26 cellular contexts compared by ENCODE assay signal in the genomic region with DNA sequence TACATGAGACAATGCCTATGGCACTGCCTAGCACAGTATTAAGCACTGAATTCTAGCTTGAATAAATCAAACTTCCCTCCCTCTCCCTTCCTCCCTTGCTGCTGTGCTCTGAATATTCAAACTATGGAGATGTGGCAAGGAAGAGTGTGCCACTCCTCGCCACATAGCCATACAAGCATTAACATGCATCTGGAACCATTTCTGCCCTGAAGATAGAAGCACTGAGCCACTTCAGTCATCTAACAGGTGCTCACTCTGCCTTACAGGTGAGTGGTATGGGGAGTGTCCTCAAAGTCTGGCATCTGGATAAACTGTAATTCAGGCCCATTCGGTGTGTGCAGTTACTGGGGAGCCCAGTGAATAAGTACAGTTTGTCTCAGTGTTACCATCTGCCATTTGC.
"Had no signal": no experiment of that assay in that cellular context is flagged by ENCODE, and none has a peak within 500 bp of the region (broad histone marks: within the 10 kb centered on the region; RNA-seq: fewer than 3 reads in every experiment).

No MANE protein-coding gene starts in this region.

- ATAC-seq: activated CD8-positive, alpha-beta T cell treated with anti-CD3 and anti-CD28 coated beads for 36 hours; activated naive CD8-positive, alpha-beta T cell treated with anti-CD3 and anti-CD28 coated beads, Interleukin-2, amount 50 U/mL, for 24 hours; activated T-cell treated with anti-CD3 and anti-CD28 coated beads, Interleukin-2, amount 50 U/mL, for 4 hours; activated T-helper 17 cell treated with anti-CD3 and anti-CD28 coated beads, Interleukin-2, amount 50 U/mL, for 72 hours; heart left ventricle; natural killer cell; stimulated activated naive B cell treated with anti-CD40 and anti-IgM and Interleukin-4, amounts not matched to agents 10 μg/mL and 1 μg/mL and 100 μg/mL, for 72 hours had no signal

- H3K4me3 ChIP-seq: breast epithelium, heart left ventricle, neural progenitor cell, right atrium auricular region, stomach, tibial artery had no signal

- H3K4me1 ChIP-seq: breast epithelium, parathyroid adenoma, tibial artery had no signal

- H3K27me3 ChIP-seq: breast epithelium, heart left ventricle, neural progenitor cell, right atrium auricular region, stomach, tibial artery had no signal

- H3K36me3 ChIP-seq: breast epithelium, heart left ventricle, neural progenitor cell, right atrium auricular region, stomach, tibial artery had no signal

- DNase-seq: activated B cell treated with CpG ODN at 0.5 μM for 24 hours; activated CD4-positive, alpha-beta T cell treated with anti-CD3 and anti-CD28 coated beads, Interleukin-2, amount 50 U/mL, for 1 hour; activated CD8-positive, alpha-beta T cell treated with anti-CD3 and anti-CD28 coated beads for 36 hours; activated gamma-delta T cell treated with Interleukin-2 at 50 U/mL for 16 hours; activated naive CD8-positive, alpha-beta T cell treated with anti-CD3 and anti-CD28 coated beads, Interleukin-2, amount 50 U/mL, for 24 hours; activated T-cell treated with anti-CD3 and anti-CD28 coated beads, Interleukin-2, amount 50 U/mL, for 4 hours; amygdala; dermis blood vessel endothelial cell; effector CD8-positive, alpha-beta T cell; foreskin fibroblast; heart left ventricle; hypothalamus; immature natural killer cell; kidney; natural killer cell; occipital lobe; stimulated activated CD4-positive, alpha-beta T cell treated with anti-CD3 and anti-CD28 coated beads, Interleukin-15, amount 100 ng/mL, for 24 hours; stimulated activated CD4-positive, alpha-beta T cell treated with anti-CD3 and anti-CD28 coated beads, Interleukin-2, amount 100 ng/mL, for 24 hours; stimulated activated naive B cell treated with anti-CD40 and anti-IgM and Interleukin-4, amounts not matched to agents 10 μg/mL and 1 μg/mL and 100 μg/mL, for 72 hours; stomach; tibial artery had no signal

- H3K9ac ChIP-seq: neural progenitor cell, parathyroid adenoma had no signal

- H3K27ac ChIP-seq: heart left ventricle, neural progenitor cell, parathyroid adenoma, right atrium auricular region, stomach, tibial artery had no signal

- H3K9me3 ChIP-seq: breast epithelium, heart left ventricle, right atrium auricular region, stomach, tibial artery had no signal
